In the genomic region with DNA sequence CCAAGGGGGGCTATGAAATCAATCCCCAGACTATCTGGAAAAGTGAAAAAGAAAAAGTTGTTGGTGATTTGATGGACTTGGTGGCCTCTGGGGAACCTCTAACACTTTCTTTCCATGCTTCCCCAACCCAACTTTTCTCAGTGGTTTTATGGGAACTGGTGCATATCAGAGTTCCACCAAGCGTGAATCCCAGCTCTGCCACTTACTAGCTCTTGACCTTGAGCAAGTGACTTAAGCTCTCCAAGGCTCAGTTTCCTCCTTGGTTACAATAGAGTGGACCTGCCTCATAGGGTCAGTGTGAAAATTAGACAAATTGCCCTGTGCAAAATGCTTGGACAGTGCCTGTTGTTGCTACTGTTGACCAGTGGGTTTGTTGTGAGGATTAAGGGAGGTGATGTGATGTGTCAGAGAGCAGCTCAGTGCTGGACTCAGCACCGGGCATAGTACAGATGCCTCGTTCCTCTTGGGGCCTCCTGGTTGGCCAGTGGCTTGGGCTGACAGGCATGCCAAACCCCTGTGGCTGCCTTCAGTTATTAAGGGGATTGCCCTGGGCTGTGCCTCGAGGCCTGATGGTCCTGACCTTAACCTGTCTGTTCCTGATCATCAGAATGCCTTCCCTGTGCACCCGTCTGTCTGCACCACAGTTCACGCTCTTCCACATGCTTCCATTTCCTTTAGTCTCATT, we compare ENCODE assay signal across 1 cellular context.
TF ChIP-seq lines count a peak whose summit lies in the region.

No MANE protein-coding gene starts in this region.

TF ChIP-seq in GM23338, 12 proteins besides CTCF, POLR2A, EP300 and RAD21 (continued from another document):
- TF ChIP-seq, protein P1, sequence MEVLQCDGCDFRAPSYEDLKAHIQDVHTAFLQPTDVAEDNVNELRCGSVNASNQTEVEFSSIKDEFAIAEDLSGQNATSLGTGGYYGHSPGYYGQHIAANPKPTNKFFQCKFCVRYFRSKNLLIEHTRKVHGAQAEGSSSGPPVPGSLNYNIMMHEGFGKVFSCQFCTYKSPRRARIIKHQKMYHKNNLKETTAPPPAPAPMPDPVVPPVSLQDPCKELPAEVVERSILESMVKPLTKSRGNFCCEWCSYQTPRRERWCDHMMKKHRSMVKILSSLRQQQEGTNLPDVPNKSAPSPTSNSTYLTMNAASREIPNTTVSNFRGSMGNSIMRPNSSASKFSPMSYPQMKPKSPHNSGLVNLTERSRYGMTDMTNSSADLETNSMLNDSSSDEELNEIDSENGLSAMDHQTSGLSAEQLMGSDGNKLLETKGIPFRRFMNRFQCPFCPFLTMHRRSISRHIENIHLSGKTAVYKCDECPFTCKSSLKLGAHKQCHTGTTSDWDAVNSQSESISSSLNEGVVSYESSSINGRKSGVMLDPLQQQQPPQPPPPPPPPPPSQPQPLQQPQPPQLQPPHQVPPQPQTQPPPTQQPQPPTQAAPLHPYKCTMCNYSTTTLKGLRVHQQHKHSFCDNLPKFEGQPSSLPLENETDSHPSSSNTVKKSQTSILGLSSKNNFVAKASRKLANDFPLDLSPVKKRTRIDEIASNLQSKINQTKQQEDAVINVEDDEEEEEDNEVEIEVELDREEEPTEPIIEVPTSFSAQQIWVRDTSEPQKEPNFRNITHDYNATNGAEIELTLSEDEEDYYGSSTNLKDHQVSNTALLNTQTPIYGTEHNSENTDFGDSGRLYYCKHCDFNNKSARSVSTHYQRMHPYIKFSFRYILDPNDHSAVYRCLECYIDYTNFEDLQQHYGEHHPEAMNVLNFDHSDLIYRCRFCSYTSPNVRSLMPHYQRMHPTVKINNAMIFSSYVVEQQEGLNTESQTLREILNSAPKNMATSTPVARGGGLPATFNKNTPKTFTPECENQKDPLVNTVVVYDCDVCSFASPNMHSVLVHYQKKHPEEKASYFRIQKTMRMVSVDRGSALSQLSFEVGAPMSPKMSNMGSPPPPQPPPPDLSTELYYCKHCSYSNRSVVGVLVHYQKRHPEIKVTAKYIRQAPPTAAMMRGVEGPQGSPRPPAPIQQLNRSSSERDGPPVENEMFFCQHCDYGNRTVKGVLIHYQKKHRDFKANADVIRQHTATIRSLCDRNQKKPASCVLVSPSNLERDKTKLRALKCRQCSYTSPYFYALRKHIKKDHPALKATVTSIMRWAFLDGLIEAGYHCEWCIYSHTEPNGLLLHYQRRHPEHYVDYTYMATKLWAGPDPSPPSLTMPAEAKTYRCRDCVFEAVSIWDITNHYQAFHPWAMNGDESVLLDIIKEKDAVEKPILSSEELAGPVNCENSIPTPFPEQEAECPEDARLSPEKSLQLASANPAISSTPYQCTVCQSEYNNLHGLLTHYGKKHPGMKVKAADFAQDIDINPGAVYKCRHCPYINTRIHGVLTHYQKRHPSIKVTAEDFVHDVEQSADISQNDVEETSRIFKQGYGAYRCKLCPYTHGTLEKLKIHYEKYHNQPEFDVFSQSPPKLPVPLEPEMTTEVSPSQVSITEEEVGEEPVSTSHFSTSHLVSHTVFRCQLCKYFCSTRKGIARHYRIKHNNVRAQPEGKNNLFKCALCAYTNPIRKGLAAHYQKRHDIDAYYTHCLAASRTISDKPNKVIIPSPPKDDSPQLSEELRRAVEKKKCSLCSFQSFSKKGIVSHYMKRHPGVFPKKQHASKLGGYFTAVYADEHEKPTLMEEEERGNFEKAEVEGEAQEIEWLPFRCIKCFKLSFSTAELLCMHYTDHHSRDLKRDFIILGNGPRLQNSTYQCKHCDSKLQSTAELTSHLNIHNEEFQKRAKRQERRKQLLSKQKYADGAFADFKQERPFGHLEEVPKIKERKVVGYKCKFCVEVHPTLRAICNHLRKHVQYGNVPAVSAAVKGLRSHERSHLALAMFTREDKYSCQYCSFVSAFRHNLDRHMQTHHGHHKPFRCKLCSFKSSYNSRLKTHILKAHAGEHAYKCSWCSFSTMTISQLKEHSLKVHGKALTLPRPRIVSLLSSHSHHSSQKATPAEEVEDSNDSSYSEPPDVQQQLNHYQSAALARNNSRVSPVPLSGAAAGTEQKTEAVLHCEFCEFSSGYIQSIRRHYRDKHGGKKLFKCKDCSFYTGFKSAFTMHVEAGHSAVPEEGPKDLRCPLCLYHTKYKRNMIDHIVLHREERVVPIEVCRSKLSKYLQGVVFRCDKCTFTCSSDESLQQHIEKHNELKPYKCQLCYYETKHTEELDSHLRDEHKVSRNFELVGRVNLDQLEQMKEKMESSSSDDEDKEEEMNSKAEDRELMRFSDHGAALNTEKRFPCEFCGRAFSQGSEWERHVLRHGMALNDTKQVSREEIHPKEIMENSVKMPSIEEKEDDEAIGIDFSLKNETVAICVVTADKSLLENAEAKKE (CRISPR knock-in tag; IDR thresholded peaks at IDR 0.05): no peak
- no peak for TF ChIP-seq STAT1 (IDR thresholded peaks at IDR 0.05; ENCODE audit: unreplicated experiment)
- TF ChIP-seq, protein P2, sequence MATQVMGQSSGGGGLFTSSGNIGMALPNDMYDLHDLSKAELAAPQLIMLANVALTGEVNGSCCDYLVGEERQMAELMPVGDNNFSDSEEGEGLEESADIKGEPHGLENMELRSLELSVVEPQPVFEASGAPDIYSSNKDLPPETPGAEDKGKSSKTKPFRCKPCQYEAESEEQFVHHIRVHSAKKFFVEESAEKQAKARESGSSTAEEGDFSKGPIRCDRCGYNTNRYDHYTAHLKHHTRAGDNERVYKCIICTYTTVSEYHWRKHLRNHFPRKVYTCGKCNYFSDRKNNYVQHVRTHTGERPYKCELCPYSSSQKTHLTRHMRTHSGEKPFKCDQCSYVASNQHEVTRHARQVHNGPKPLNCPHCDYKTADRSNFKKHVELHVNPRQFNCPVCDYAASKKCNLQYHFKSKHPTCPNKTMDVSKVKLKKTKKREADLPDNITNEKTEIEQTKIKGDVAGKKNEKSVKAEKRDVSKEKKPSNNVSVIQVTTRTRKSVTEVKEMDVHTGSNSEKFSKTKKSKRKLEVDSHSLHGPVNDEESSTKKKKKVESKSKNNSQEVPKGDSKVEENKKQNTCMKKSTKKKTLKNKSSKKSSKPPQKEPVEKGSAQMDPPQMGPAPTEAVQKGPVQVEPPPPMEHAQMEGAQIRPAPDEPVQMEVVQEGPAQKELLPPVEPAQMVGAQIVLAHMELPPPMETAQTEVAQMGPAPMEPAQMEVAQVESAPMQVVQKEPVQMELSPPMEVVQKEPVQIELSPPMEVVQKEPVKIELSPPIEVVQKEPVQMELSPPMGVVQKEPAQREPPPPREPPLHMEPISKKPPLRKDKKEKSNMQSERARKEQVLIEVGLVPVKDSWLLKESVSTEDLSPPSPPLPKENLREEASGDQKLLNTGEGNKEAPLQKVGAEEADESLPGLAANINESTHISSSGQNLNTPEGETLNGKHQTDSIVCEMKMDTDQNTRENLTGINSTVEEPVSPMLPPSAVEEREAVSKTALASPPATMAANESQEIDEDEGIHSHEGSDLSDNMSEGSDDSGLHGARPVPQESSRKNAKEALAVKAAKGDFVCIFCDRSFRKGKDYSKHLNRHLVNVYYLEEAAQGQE (IDR thresholded peaks at IDR 0.05; ENCODE audit: unreplicated experiment): no peak
- no peak for TF ChIP-seq EZH2 (IDR thresholded peaks at IDR 0.05; ENCODE audit: low read depth, unreplicated experiment)
- no peak for TF ChIP-seq ZNF331 (CRISPR knock-in tag; IDR thresholded peaks at IDR 0.05; ENCODE audit: low read depth)
- no peak for TF ChIP-seq CREB1 (CRISPR knock-in tag; IDR thresholded peaks at IDR 0.05; ENCODE audit: low read depth)
